In the genomic region with DNA sequence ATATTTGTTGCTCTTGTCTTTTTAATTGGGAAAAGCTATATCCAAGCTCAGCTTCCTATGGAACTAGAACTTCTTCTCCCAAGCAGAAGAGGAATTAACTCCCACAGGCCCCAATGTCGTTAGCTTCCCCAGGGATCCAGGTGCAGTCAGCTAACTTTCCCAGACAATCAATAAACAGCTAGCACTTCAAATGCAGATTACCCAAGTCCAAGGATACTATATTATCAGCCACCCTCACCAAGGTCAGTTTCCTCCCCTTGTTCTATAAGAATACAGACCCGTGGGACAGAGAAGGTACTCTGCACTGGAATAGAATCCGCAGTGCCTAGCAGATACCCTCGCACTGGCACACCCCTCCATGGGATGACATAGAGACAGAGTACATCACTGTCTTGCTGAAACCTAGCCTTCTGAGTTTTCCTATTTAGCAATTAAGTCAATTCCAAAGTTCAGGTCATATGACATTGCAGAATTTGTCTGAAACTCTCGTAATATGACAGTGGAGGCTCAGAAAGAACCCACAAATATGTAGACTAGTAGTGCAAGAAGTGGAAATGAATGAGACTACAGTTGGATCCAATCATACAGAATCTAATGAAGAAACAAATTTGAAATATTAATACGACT, we compare ENCODE assay signal across 1 cellular context.
TF ChIP-seq lines count a peak whose summit lies in the region.

No MANE protein-coding gene starts in this region.

TF ChIP-seq in HepG2, 621 proteins besides CTCF, POLR2A, EP300 and RAD21 (continued from another document and continues in another):
- TF ChIP-seq, protein P1, sequence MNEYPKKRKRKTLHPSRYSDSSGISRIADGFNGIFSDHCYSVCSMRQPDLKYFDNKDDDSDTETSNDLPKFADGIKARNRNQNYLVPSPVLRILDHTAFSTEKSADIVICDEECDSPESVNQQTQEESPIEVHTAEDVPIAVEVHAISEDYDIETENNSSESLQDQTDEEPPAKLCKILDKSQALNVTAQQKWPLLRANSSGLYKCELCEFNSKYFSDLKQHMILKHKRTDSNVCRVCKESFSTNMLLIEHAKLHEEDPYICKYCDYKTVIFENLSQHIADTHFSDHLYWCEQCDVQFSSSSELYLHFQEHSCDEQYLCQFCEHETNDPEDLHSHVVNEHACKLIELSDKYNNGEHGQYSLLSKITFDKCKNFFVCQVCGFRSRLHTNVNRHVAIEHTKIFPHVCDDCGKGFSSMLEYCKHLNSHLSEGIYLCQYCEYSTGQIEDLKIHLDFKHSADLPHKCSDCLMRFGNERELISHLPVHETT (CRISPR knock-in tag; conservative IDR thresholded peaks at IDR 0.05) = no peak
- TF ChIP-seq ZNF354B (CRISPR knock-in tag; IDR thresholded peaks at IDR 0.05) = no peak
- TF ChIP-seq, protein P2, sequence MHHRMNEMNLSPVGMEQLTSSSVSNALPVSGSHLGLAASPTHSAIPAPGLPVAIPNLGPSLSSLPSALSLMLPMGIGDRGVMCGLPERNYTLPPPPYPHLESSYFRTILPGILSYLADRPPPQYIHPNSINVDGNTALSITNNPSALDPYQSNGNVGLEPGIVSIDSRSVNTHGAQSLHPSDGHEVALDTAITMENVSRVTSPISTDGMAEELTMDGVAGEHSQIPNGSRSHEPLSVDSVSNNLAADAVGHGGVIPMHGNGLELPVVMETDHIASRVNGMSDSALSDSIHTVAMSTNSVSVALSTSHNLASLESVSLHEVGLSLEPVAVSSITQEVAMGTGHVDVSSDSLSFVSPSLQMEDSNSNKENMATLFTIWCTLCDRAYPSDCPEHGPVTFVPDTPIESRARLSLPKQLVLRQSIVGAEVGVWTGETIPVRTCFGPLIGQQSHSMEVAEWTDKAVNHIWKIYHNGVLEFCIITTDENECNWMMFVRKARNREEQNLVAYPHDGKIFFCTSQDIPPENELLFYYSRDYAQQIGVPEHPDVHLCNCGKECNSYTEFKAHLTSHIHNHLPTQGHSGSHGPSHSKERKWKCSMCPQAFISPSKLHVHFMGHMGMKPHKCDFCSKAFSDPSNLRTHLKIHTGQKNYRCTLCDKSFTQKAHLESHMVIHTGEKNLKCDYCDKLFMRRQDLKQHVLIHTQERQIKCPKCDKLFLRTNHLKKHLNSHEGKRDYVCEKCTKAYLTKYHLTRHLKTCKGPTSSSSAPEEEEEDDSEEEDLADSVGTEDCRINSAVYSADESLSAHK (CRISPR knock-in tag; IDR thresholded peaks at IDR 0.05; ENCODE audit: borderline replicate concordance) = no peak
- no peak for TF ChIP-seq HHEX (CRISPR knock-in tag; IDR thresholded peaks at IDR 0.05)
- no peak for TF ChIP-seq ZNF251 (CRISPR knock-in tag; IDR thresholded peaks at IDR 0.05)
- peak; percentile 89 for TF ChIP-seq SALL1 (CRISPR knock-in tag; IDR thresholded peaks at IDR 0.05)
- TF ChIP-seq NFKBIZ (CRISPR knock-in tag; IDR thresholded peaks at IDR 0.05) = 0 out of 2 replicates have a peak, but pooled peaks have one; percentile 26
- 0 out of 2 replicates have a peak, but pooled peaks have one; percentile 22 for TF ChIP-seq SSRP1 (CRISPR knock-in tag; IDR thresholded peaks at IDR 0.05)
- no peak for TF ChIP-seq AGO2 (optimal IDR thresholded peaks at IDR 0.05; ENCODE audit: low read depth, low read length)
- TF ChIP-seq SKI (IDR thresholded peaks at IDR 0.05; ENCODE audit: partially characterized antibody) = peak; percentile 85
- TF ChIP-seq, protein P3, sequence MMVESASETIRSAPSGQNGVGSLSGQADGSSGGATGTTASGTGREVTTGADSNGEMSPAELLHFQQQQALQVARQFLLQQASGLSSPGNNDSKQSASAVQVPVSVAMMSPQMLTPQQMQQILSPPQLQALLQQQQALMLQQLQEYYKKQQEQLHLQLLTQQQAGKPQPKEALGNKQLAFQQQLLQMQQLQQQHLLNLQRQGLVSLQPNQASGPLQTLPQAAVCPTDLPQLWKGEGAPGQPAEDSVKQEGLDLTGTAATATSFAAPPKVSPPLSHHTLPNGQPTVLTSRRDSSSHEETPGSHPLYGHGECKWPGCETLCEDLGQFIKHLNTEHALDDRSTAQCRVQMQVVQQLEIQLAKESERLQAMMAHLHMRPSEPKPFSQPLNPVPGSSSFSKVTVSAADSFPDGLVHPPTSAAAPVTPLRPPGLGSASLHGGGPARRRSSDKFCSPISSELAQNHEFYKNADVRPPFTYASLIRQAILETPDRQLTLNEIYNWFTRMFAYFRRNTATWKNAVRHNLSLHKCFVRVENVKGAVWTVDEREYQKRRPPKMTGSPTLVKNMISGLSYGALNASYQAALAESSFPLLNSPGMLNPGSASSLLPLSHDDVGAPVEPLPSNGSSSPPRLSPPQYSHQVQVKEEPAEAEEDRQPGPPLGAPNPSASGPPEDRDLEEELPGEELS (CRISPR knock-in tag; IDR thresholded peaks at IDR 0.05) = peak; percentile 47; the same call in 1 of the 2 replicates
- no peak for TF ChIP-seq ZNF572 (CRISPR knock-in tag; IDR thresholded peaks at IDR 0.05)
- TF ChIP-seq, protein P4, sequence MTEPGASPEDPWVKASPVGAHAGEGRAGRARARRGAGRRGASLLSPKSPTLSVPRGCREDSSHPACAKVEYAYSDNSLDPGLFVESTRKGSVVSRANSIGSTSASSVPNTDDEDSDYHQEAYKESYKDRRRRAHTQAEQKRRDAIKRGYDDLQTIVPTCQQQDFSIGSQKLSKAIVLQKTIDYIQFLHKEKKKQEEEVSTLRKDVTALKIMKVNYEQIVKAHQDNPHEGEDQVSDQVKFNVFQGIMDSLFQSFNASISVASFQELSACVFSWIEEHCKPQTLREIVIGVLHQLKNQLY (CRISPR knock-in tag; IDR thresholded peaks at IDR 0.05) = no peak
- no peak for TF ChIP-seq MIER2 (CRISPR knock-in tag; IDR thresholded peaks at IDR 0.05)
- TF ChIP-seq ZNF30 (CRISPR knock-in tag; IDR thresholded peaks at IDR 0.05) = no peak
- TF ChIP-seq, protein P5, sequence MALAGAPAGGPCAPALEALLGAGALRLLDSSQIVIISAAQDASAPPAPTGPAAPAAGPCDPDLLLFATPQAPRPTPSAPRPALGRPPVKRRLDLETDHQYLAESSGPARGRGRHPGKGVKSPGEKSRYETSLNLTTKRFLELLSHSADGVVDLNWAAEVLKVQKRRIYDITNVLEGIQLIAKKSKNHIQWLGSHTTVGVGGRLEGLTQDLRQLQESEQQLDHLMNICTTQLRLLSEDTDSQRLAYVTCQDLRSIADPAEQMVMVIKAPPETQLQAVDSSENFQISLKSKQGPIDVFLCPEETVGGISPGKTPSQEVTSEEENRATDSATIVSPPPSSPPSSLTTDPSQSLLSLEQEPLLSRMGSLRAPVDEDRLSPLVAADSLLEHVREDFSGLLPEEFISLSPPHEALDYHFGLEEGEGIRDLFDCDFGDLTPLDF (CRISPR knock-in tag; IDR thresholded peaks at IDR 0.05) = no peak
- peak; percentile 60 for TF ChIP-seq ASH2L (IDR thresholded peaks at IDR 0.05; ENCODE audit: insufficient read length, low read depth, low read length)
- TF ChIP-seq ZNF382 (CRISPR knock-in tag; IDR thresholded peaks at IDR 0.05; ENCODE audit: borderline replicate concordance) = no peak
- no peak for TF ChIP-seq ZNF775 (CRISPR knock-in tag; IDR thresholded peaks at IDR 0.05; ENCODE audit: borderline replicate concordance)
- TF ChIP-seq TEAD3 (CRISPR knock-in tag; optimal IDR thresholded peaks at IDR 0.05; ENCODE audit: borderline replicate concordance) = peak; percentile 53
- TF ChIP-seq AGO1 (IDR thresholded peaks at IDR 0.05; ENCODE audit: low read depth, low read length, poor library complexity, severe bottlenecking) = no peak
- TF ChIP-seq, protein P6, sequence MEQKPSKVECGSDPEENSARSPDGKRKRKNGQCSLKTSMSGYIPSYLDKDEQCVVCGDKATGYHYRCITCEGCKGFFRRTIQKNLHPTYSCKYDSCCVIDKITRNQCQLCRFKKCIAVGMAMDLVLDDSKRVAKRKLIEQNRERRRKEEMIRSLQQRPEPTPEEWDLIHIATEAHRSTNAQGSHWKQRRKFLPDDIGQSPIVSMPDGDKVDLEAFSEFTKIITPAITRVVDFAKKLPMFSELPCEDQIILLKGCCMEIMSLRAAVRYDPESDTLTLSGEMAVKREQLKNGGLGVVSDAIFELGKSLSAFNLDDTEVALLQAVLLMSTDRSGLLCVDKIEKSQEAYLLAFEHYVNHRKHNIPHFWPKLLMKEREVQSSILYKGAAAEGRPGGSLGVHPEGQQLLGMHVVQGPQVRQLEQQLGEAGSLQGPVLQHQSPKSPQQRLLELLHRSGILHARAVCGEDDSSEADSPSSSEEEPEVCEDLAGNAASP (CRISPR knock-in tag; IDR thresholded peaks at IDR 0.05; ENCODE audit: borderline replicate concordance) = 0 out of 2 replicates have a peak, but pooled peaks have one; percentile 31
- no peak for TF ChIP-seq ZNF713 (CRISPR knock-in tag; IDR thresholded peaks at IDR 0.05)
- no peak for TF ChIP-seq PAF1 (CRISPR knock-in tag; IDR thresholded peaks at IDR 0.05)
- no peak for TF ChIP-seq PAWR (CRISPR knock-in tag; IDR thresholded peaks at IDR 0.05; ENCODE audit: borderline replicate concordance)
- TF ChIP-seq ZNF552 (CRISPR knock-in tag; IDR thresholded peaks at IDR 0.05; ENCODE audit: borderline replicate concordance) = no peak
- TF ChIP-seq HMG20B (CRISPR knock-in tag; conservative IDR thresholded peaks at IDR 0.05) = 0 out of 2 replicates have a peak, but pooled peaks have one; percentile 31
- TF ChIP-seq, protein P7, sequence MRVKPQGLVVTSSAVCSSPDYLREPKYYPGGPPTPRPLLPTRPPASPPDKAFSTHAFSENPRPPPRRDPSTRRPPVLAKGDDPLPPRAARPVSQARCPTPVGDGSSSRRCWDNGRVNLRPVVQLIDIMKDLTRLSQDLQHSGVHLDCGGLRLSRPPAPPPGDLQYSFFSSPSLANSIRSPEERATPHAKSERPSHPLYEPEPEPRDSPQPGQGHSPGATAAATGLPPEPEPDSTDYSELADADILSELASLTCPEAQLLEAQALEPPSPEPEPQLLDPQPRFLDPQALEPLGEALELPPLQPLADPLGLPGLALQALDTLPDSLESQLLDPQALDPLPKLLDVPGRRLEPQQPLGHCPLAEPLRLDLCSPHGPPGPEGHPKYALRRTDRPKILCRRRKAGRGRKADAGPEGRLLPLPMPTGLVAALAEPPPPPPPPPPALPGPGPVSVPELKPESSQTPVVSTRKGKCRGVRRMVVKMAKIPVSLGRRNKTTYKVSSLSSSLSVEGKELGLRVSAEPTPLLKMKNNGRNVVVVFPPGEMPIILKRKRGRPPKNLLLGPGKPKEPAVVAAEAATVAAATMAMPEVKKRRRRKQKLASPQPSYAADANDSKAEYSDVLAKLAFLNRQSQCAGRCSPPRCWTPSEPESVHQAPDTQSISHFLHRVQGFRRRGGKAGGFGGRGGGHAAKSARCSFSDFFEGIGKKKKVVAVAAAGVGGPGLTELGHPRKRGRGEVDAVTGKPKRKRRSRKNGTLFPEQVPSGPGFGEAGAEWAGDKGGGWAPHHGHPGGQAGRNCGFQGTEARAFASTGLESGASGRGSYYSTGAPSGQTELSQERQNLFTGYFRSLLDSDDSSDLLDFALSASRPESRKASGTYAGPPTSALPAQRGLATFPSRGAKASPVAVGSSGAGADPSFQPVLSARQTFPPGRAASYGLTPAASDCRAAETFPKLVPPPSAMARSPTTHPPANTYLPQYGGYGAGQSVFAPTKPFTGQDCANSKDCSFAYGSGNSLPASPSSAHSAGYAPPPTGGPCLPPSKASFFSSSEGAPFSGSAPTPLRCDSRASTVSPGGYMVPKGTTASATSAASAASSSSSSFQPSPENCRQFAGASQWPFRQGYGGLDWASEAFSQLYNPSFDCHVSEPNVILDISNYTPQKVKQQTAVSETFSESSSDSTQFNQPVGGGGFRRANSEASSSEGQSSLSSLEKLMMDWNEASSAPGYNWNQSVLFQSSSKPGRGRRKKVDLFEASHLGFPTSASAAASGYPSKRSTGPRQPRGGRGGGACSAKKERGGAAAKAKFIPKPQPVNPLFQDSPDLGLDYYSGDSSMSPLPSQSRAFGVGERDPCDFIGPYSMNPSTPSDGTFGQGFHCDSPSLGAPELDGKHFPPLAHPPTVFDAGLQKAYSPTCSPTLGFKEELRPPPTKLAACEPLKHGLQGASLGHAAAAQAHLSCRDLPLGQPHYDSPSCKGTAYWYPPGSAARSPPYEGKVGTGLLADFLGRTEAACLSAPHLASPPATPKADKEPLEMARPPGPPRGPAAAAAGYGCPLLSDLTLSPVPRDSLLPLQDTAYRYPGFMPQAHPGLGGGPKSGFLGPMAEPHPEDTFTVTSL (CRISPR knock-in tag; IDR thresholded peaks at IDR 0.05; ENCODE audit: borderline replicate concordance) = peak; percentile 81
- TF ChIP-seq, protein P8, sequence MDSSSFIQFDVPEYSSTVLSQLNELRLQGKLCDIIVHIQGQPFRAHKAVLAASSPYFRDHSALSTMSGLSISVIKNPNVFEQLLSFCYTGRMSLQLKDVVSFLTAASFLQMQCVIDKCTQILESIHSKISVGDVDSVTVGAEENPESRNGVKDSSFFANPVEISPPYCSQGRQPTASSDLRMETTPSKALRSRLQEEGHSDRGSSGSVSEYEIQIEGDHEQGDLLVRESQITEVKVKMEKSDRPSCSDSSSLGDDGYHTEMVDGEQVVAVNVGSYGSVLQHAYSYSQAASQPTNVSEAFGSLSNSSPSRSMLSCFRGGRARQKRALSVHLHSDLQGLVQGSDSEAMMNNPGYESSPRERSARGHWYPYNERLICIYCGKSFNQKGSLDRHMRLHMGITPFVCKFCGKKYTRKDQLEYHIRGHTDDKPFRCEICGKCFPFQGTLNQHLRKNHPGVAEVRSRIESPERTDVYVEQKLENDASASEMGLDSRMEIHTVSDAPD (CRISPR knock-in tag; IDR thresholded peaks at IDR 0.05) = no peak
- no peak for TF ChIP-seq ARHGAP35 (CRISPR knock-in tag; IDR thresholded peaks at IDR 0.05; ENCODE audit: borderline replicate concordance)
- TF ChIP-seq ZNF253 (CRISPR knock-in tag; IDR thresholded peaks at IDR 0.05; ENCODE audit: borderline replicate concordance) = no peak
